ENCODE assay signal across 8 cellular contexts in genomic region chr15:30470594-30471365, GRCh38. TPM values are rescaled to one million over a fixed set of nuclear protein-coding genes. Genes with fewer than 3 reads are reported as not detected.
DNase-seq lines count a peak whose midpoint lies in the region; ATAC-seq and TF ChIP-seq lines count a peak whose summit lies in the region.
"Not testable (repeated sequence)": the region's sequence is repeated elsewhere in the genome, so short reads cannot be mapped to it uniquely, and the experiment has no call there.

No MANE protein-coding gene starts in this region.

- not testable (repeated sequence) for H3K4me1 Mint-ChIP-seq in WTC11; activated naive CD4-positive, alpha-beta T cell treated with anti-CD3 and anti-CD28 coated beads, Interleukin-2, amount 10 ng/mL, durations not matched to agents 7 days and 5 days

- H3K36me3 ChIP-seq in left ventricle myocardium inferior: not testable (repeated sequence)

- POLR2A ChIA-PET in WTC11 (lab: Charles Lee): not testable (repeated sequence)

- ATAC-seq in GM21576 (IDR thresholded peaks at IDR 0.05; ENCODE audit: unreplicated experiment): peak; percentile 93
- ATAC-seq in HG03159 (IDR thresholded peaks at IDR 0.05; ENCODE audit: unreplicated experiment): peak; percentile 92
- ATAC-seq in WTC11: peak; percentile 91
- ATAC-seq in sciatic nerve: peak; percentile 100
- ATAC-seq in stimulated activated naive CD8-positive, alpha-beta T cell treated with anti-CD3 and anti-CD28 coated beads, Interleukin-15, Interleukin-2, amounts not matched to agents 100 U/mL and 50 U/mL, for 24 hours: peak; percentile 81

- peak; percentile 7 for TF ChIP-seq CTCF in GM10266 (IDR thresholded peaks at IDR 0.05; ENCODE audit: control insufficient read depth, insufficient read depth, low read depth, missing control alignments)
- TF ChIP-seq CTCF in WTC11 (IDR thresholded peaks at IDR 0.05); left ventricle myocardium inferior (IDR thresholded peaks at IDR 0.05; ENCODE audit: borderline replicate concordance): not testable (repeated sequence)

- CTCF ChIA-PET in WTC11 (lab: Charles Lee); activated naive CD4-positive, alpha-beta T cell treated with anti-CD3 and anti-CD28 coated beads, Interleukin-2, amount 10 ng/mL, durations not matched to agents 7 days and 5 days (lab: Charles Lee): not testable (repeated sequence)

- H3K9me3 Mint-ChIP-seq in WTC11; activated naive CD4-positive, alpha-beta T cell treated with anti-CD3 and anti-CD28 coated beads, Interleukin-2, amount 10 ng/mL, durations not matched to agents 7 days and 5 days: not testable (repeated sequence)

- H3K27ac Mint-ChIP-seq in WTC11; activated naive CD4-positive, alpha-beta T cell treated with anti-CD3 and anti-CD28 coated beads, Interleukin-2, amount 10 ng/mL, durations not matched to agents 7 days and 5 days: not testable (repeated sequence)

- intact Hi-C loops in left ventricle myocardium inferior (cut with micrococcal nuclease); sciatic nerve (cut with DNase I): not testable (repeated sequence)

- peak overlapping the region; percentile 85 for H3K27ac ChIP-seq in left ventricle myocardium inferior (replicated peaks)

- not testable (repeated sequence) for H3K9me3 ChIP-seq in left ventricle myocardium inferior (replicated peaks)

- not testable (repeated sequence) for H3K4me3 Mint-ChIP-seq in WTC11; activated naive CD4-positive, alpha-beta T cell treated with anti-CD3 and anti-CD28 coated beads, Interleukin-2, amount 10 ng/mL, durations not matched to agents 7 days and 5 days

- not testable (repeated sequence) for H3K27me3 ChIP-seq in left ventricle myocardium inferior (ENCODE audit: low read depth)

- peak overlapping the region; percentile 67 for H3K4me3 ChIP-seq in left ventricle myocardium inferior

- not testable (repeated sequence) for H3K4me1 ChIP-seq in left ventricle myocardium inferior

- DNase-seq in GM10266 (ENCODE audit: extremely low spot score): not testable (repeated sequence)
- peak; percentile 14 for DNase-seq in WTC11 (ENCODE audit: low spot score)
- DNase-seq in activated naive CD4-positive, alpha-beta T cell treated with anti-CD3 and anti-CD28 coated beads, Interleukin-2, amount 10 ng/mL, durations not matched to agents 7 days and 5 days: peak; percentile 58
- DNase-seq in left ventricle myocardium inferior: peak; percentile 69
- peak; percentile 60 for DNase-seq in sciatic nerve (ENCODE audit: low spot score)
- DNase-seq in stimulated activated naive CD8-positive, alpha-beta T cell treated with anti-CD3 and anti-CD28 coated beads, Interleukin-15, Interleukin-2, amounts not matched to agents 100 U/mL and 50 U/mL, for 24 hours: peak; percentile 32

- not testable (repeated sequence) for H3K36me3 Mint-ChIP-seq in WTC11; activated naive CD4-positive, alpha-beta T cell treated with anti-CD3 and anti-CD28 coated beads, Interleukin-2, amount 10 ng/mL, durations not matched to agents 7 days and 5 days

- H3K27me3 Mint-ChIP-seq in WTC11 (ENCODE audit: low read depth); activated naive CD4-positive, alpha-beta T cell treated with anti-CD3 and anti-CD28 coated beads, Interleukin-2, amount 10 ng/mL, durations not matched to agents 7 days and 5 days: not testable (repeated sequence)

RNA-seq across cellular contexts. Expression of gene GOLGA8R, which starts 56.7 kb away (rescaled TPM):
- 0.23 to 0.50 TPM (median 0.50 TPM) in 3 replicates for total RNA-seq in WTC11 (2021)
- total RNA-seq in left ventricle myocardium inferior: 3.5 TPM
- total RNA-seq in sciatic nerve: 15.6 TPM
